In genomic region chr4:1834047-1834769, GRCh38 we compare ENCODE assay signal across 12 cellular contexts. TPM values are rescaled to one million over a fixed set of nuclear protein-coding genes. Genes with fewer than 3 reads are reported as not detected.
DNase-seq lines count a peak whose midpoint lies in the region; ATAC-seq and FAIRE-seq lines count a peak whose summit lies in the region.
"Had no signal": no experiment of that assay in that cellular context is flagged by ENCODE, and none has a peak within 500 bp of the region (broad histone marks: within the 10 kb centered on the region; RNA-seq: fewer than 3 reads in every experiment).

No MANE protein-coding gene starts in this region.

- 93 to 97% methylated on average over 18 to 20 of the region's 21 CpGs for WGBS in mesodermal cell (ENCODE audit: insufficient coverage in 2 of 2), 2 experiments

- peak overlapping the region; percentile 84 to 89 (median 87) for H3K27ac Mint-ChIP-seq in IgD-negative memory B cell

- DNase-seq in GM18507 (ENCODE audit: extremely low spot score, insufficient read length, low read depth) (peak; percentile 48), SK-N-DZ (ENCODE audit: low spot score) (no peak), HuH-7.5 (ENCODE audit: low spot score) (no peak)
- DNase-seq in stimulated activated CD8-positive, alpha-beta memory T cell treated with anti-CD3 and anti-CD28 coated beads, Interleukin-4, amount 100 ng/mL, for 48 hours = no peak
- DNase-seq: islet precursor cell, NCI-H187 treated with DMSO at 0.1 percent for 48 hours, small intestine had no signal

- peak; percentile 95 for FAIRE-seq in GM18507 (lab: Jason Lieb, UNC)
- FAIRE-seq: small intestine had no signal

- ATAC-seq in GM21717 (IDR thresholded peaks at IDR 0.05; ENCODE audit: unreplicated experiment) (peak; percentile 65), HG03025 (IDR thresholded peaks at IDR 0.05; ENCODE audit: low FRiP score, unreplicated experiment) (no peak)

- no peaks in the 10 kb centered on the region for H3K4me1 ChIP-seq in mesodermal cell (ENCODE audit: control insufficient read depth, insufficient read depth, low read length, poor library complexity, severe bottlenecking)

- no peaks in the 10 kb centered on the region for H3K9me3 Mint-ChIP-seq in IgD-negative memory B cell

- H3K36me3 Mint-ChIP-seq in IgD-negative memory B cell = peaks cover 7% of the 10 kb centered on the region

- peak overlapping the region; percentile 24 for H3K27ac ChIP-seq in mesodermal cell (ENCODE audit: low read depth, low read length, severe bottlenecking)
- H3K27ac ChIP-seq: thoracic aorta had no signal

- H3K27me3 Mint-ChIP-seq in IgD-negative memory B cell = no peaks in the 10 kb centered on the region

- peaks cover 88% of the 10 kb centered on the region for H3K36me3 ChIP-seq in mesodermal cell (ENCODE audit: control insufficient read depth, insufficient read depth, low read length)

- no peaks in the 10 kb centered on the region for H3K9me3 ChIP-seq in mesodermal cell (ENCODE audit: control insufficient read depth, low read length)
- H3K9me3 ChIP-seq: thoracic aorta had no signal

- H3K4me3 Mint-ChIP-seq in IgD-negative memory B cell = peak overlapping the region in 2 of 4 donors; percentile 32 to 80

- H3K4me1 Mint-ChIP-seq in IgD-negative memory B cell = peaks cover 16 to 18% (median 16%) of the 10 kb centered on the region in 3 donors

- no peak overlapping the region for H3K4me3 ChIP-seq in mesodermal cell (ENCODE audit: extremely low read depth, insufficient read depth, low read length, poor library complexity, severe bottlenecking)
- H3K4me3 ChIP-seq: thoracic aorta had no signal

RNA-seq across cellular contexts. Expression of gene LETM1, which starts 21.7 kb away (rescaled TPM):
- 12.0 TPM for polyA plus RNA-seq in IgD-negative memory B cell
- 19.3 TPM for polyA plus RNA-seq in mesodermal cell (2013, experiment 1 of 2)
- 18.9 TPM for polyA plus RNA-seq in mesodermal cell (2013, experiment 2 of 2)
- polyA plus RNA-seq in SK-N-DZ (2014; cell fraction: cytosol; rRNA removed) = 19.3 and 21.5 TPM in 2 replicates
- 69.2 and 77.3 TPM in 2 replicates for polyA plus RNA-seq in SK-N-DZ (2014; cell fraction: nucleus; rRNA removed)

RNA-seq across cellular contexts. Expression of gene NSD2, which starts 37.0 kb away (rescaled TPM):
- polyA plus RNA-seq in IgD-negative memory B cell = 7.4 TPM
- 72.4 TPM for polyA plus RNA-seq in mesodermal cell (2013, experiment 1 of 2)
- polyA plus RNA-seq in mesodermal cell (2013, experiment 2 of 2) = 67.5 TPM
- polyA plus RNA-seq in SK-N-DZ (2014; cell fraction: cytosol; rRNA removed) = 53.6 and 63.8 TPM in 2 replicates
- 79.0 and 124 TPM in 2 replicates for polyA plus RNA-seq in SK-N-DZ (2014; cell fraction: nucleus; rRNA removed)

RNA-seq across cellular contexts. Expression of gene FGFR3, which starts 41.1 kb away (rescaled TPM):
- polyA plus RNA-seq in IgD-negative memory B cell = 0.45 TPM
- 38.3 TPM for polyA plus RNA-seq in mesodermal cell (2013, experiment 1 of 2)
- 41.8 TPM for polyA plus RNA-seq in mesodermal cell (2013, experiment 2 of 2)
- 1.0 and 3.2 TPM in 2 replicates for polyA plus RNA-seq in SK-N-DZ (2014; cell fraction: cytosol; rRNA removed)
- polyA plus RNA-seq in SK-N-DZ (2014; cell fraction: nucleus; rRNA removed) = 16.5 and 20.3 TPM in 2 replicates
